ENCODE assay signal across 15 cellular contexts in genomic region chr7:141151726-141152125, GRCh38.
DNase-seq lines count a peak whose midpoint lies in the region; ATAC-seq, FAIRE-seq and TF ChIP-seq lines count a peak whose summit lies in the region.
"Had no signal": no experiment of that assay in that cellular context is flagged by ENCODE, and none has a peak within 500 bp of the region (broad histone marks: within the 10 kb centered on the region; RNA-seq: fewer than 3 reads in every experiment).

No MANE protein-coding gene starts in this region.

- H3K27me3 Mint-ChIP-seq in T-cell (no peaks in the 10 kb centered on the region), T-helper 17 cell (peaks cover 5% of the 10 kb centered on the region)
- H3K27me3 Mint-ChIP-seq: CD4-positive, CD25-positive, alpha-beta regulatory T cell had no signal

- H3K4me1 ChIP-seq in H1 (replicated peaks in 1 of 4; ENCODE audit: control insufficient read depth in 3 of 4, insufficient read depth in 4 of 4, low read length in 3 of 4), result peaks cover 0 to 4% (median 0%) of the 10 kb centered on the region in 4 experiments; a peak in 1 of 7 replicates

- H3K4ac ChIP-seq in H1 (replicated peaks; ENCODE audit: insufficient read length, low read depth, low read length), result no peak overlapping the region

- no peak for TF ChIP-seq RAD21 in H1 (IDR thresholded peaks at IDR 0.05 in 1 of 2, conservative IDR thresholded peaks at IDR 0.05 in 1 of 2; ENCODE audit: low read depth in 2 of 2, low read length in 2 of 2)

- no peaks in the 10 kb centered on the region for H3K36me3 Mint-ChIP-seq in T-cell
- H3K36me3 Mint-ChIP-seq in T-helper 17 cell (ENCODE audit: low read depth), result no peaks in the 10 kb centered on the region
- H3K36me3 Mint-ChIP-seq: CD4-positive, CD25-positive, alpha-beta regulatory T cell had no signal

- peaks cover 0 to under 1% of the 10 kb centered on the region in 2 experiments; a peak in 1 of 4 replicates for H3K79me2 ChIP-seq in H1 (ENCODE audit: control insufficient read depth in 1 of 2, insufficient read depth in 2 of 2, low read length in 2 of 2)

- H3K9me3 Mint-ChIP-seq in T-cell, result no peaks in the 10 kb centered on the region
- H3K9me3 Mint-ChIP-seq: CD4-positive, CD25-positive, alpha-beta regulatory T cell had no signal

- TF ChIP-seq POLR2A in H1 (IDR thresholded peaks at IDR 0.05; ENCODE audit: control extremely low read depth in 1 of 2, low read depth in 2 of 2, low read length in 2 of 2), result no peak

- H2BK5ac ChIP-seq in H1 (ENCODE audit: low read depth, low read length), result no peak overlapping the region

- no peak for TF ChIP-seq EP300 in H1 (IDR thresholded peaks at IDR 0.05; ENCODE audit: borderline replicate concordance in 1 of 2, low read depth in 2 of 2, low read length in 2 of 2)

- 88% methylated on average over 4 of the region's 4 CpGs; no CpG with 5 or more reads in 1 of the 2 experiments for WGBS in H1 (ENCODE audit: extremely low coverage in 1 of 2, insufficient coverage in 1 of 2, insufficient read length in 1 of 2, insufficient replicate concordance in 2 of 2, low coverage in 1 of 2, low lambda C conversion rate in 2 of 2, missing lambda C conversion rate in 1 of 2), 2 experiments

- no peak overlapping the region for H3K14ac ChIP-seq in H1 (ENCODE audit: insufficient read length)

- DNase-seq in M059J (ENCODE audit: low read depth), result peak; percentile 16
- peak in 1 of 2 experiments; percentile 45 for DNase-seq in H1 (ENCODE audit: low read depth in 1 of 2, low spot score in 2 of 2)
- peak; percentile 32 for DNase-seq in myocyte (ENCODE audit: low read depth)
- DNase-seq in stimulated activated naive CD8-positive, alpha-beta T cell treated with anti-CD3 and anti-CD28 coated beads, Interleukin-15, Interleukin-2, amounts not matched to agents 100 U/mL and 50 U/mL, for 24 hours, result no peak
- DNase-seq in NCI-H526 (lab: John Stamatoyannopoulos, UW), result no peak
- DNase-seq in T-cell, result no peak
- DNase-seq in occipital lobe (lab: John Stamatoyannopoulos, UW), result no peak
- DNase-seq in T-helper 17 cell, result no peak
- DNase-seq: ACHN; CD4-positive, CD25-positive, alpha-beta regulatory T cell; DMS53; GF-D8; HCEC 1CT had no signal

- H4K91ac ChIP-seq in H1 (replicated peaks; ENCODE audit: insufficient read length, low read length), result no peak overlapping the region

- H3K4me1 Mint-ChIP-seq in T-cell (no peaks in the 10 kb centered on the region), T-helper 17 cell (peaks cover 5% of the 10 kb centered on the region)
- H3K4me1 Mint-ChIP-seq: CD4-positive, CD25-positive, alpha-beta regulatory T cell had no signal

- H3K23me2 ChIP-seq in H1 (ENCODE audit: low read depth, low read length), result no peaks in the 10 kb centered on the region; the same call in 1 of the 2 replicates

- 0 out of 2 replicates have a peak overlapping the region, but pooled peaks have one; percentile 10 for H2BK15ac ChIP-seq in H1 (ENCODE audit: low read length)

- no peak overlapping the region for H3K4me3 ChIP-seq in H1 (ENCODE audit: extremely low read depth in 1 of 4, insufficient read depth in 2 of 4, low read depth in 3 of 4, low read length in 4 of 4)
- H3K4me3 ChIP-seq: BLaER1 treated with 17β-estradiol and CSF1 and Interleukin-3, amounts not matched to agents 10 nM and 100 nM had no signal

- no peaks in the 10 kb centered on the region for H3K36me3 ChIP-seq in H1 (ENCODE audit: control insufficient read depth in 2 of 4, insufficient read depth in 4 of 4, low read length in 3 of 4)
- H3K36me3 ChIP-seq: BLaER1 treated with 17β-estradiol and CSF1 and Interleukin-3, amounts not matched to agents 10 nM and 100 nM had no signal

- no peak for TF ChIP-seq CTCF in H1 (IDR thresholded peaks at IDR 0.05; ENCODE audit: control extremely low read depth in 1 of 3, insufficient read depth in 1 of 3, low read depth in 1 of 3, low read length in 3 of 3)

- peaks cover 0 to 4% of the 10 kb centered on the region in 2 experiments for H4K20me1 ChIP-seq in H1 (replicated peaks in 1 of 2; ENCODE audit: control insufficient read depth in 1 of 2, insufficient read depth in 2 of 2, low read length in 2 of 2)
- H4K20me1 ChIP-seq: BLaER1 treated with 17β-estradiol and CSF1 and Interleukin-3, amounts not matched to agents 10 nM and 100 nM had no signal

- no peak overlapping the region for H3K4me2 ChIP-seq in H1 (ENCODE audit: insufficient read depth in 1 of 2, low read depth in 2 of 2, low read length in 2 of 2)
- H3K4me2 ChIP-seq: BLaER1 treated with 17β-estradiol and CSF1 and Interleukin-3, amounts not matched to agents 10 nM and 100 nM had no signal

- H3K4me3 Mint-ChIP-seq in T-cell (no peak overlapping the region), T-helper 17 cell (no peak overlapping the region)
- H3K4me3 Mint-ChIP-seq: CD4-positive, CD25-positive, alpha-beta regulatory T cell had no signal

- H3K23ac ChIP-seq in H1 (ENCODE audit: insufficient read length), result no peak overlapping the region

- no peak overlapping the region for H3K27ac ChIP-seq in H1 (ENCODE audit: low read depth, low read length)
- H3K27ac ChIP-seq: BLaER1 treated with 17β-estradiol and CSF1 and Interleukin-3, amounts not matched to agents 10 nM and 100 nM; HL-60 had no signal

- no peak overlapping the region for H3K56ac ChIP-seq in H1 (replicated peaks; ENCODE audit: insufficient read length, low read depth, low read length)

- no peak overlapping the region for H2BK20ac ChIP-seq in H1 (ENCODE audit: low read length)

- no peak overlapping the region for H3K27ac Mint-ChIP-seq in T-cell
- H3K27ac Mint-ChIP-seq in T-helper 17 cell, result no peak overlapping the region
- H3K27ac Mint-ChIP-seq: CD4-positive, CD25-positive, alpha-beta regulatory T cell had no signal

- H4K5ac ChIP-seq in H1 (ENCODE audit: insufficient read length, low read depth, low read length), result no peak overlapping the region

- no peak overlapping the region for H2AFZ ChIP-seq in H1 (ENCODE audit: low read length)

- H3K79me1 ChIP-seq in H1 (ENCODE audit: low read depth, low read length), result peaks cover 6% of the 10 kb centered on the region; the same call in 1 of the 2 replicates

- POLR2A ChIA-PET in H1 (lab: Charles Lee; ENCODE audit: partially characterized antibody) (no interaction called here), T-cell (lab: Charles Lee) (no interaction called here)

- no peak for FAIRE-seq in H1 (lab: Jason Lieb, UNC)

- peak; percentile 30 for ATAC-seq in stimulated activated naive CD8-positive, alpha-beta T cell treated with anti-CD3 and anti-CD28 coated beads, Interleukin-15, Interleukin-2, amounts not matched to agents 100 U/mL and 50 U/mL, for 24 hours
- no peak for ATAC-seq in T-cell (replicated peaks in 1 of 4)
- no peak for ATAC-seq in T-helper 17 cell

- H2BK12ac ChIP-seq in H1 (ENCODE audit: low read depth, low read length), result no peak overlapping the region

- no peak overlapping the region for H3K9ac ChIP-seq in H1 (replicated peaks in 1 of 4; ENCODE audit: extremely low read depth in 1 of 4, low read depth in 3 of 4, low read length in 3 of 4)
- H3K9ac ChIP-seq: BLaER1 treated with 17β-estradiol and CSF1 and Interleukin-3, amounts not matched to agents 10 nM and 100 nM had no signal

- no peak overlapping the region for H3K18ac ChIP-seq in H1 (ENCODE audit: extremely low read depth, low read length)

- no peak overlapping the region for H2BK120ac ChIP-seq in H1 (replicated peaks; ENCODE audit: low read depth, low read length)

- H3K27me3 ChIP-seq in H1 (replicated peaks in 1 of 4; ENCODE audit: control insufficient read depth in 3 of 4, extremely low read depth in 1 of 4, insufficient read depth in 3 of 4, low read length in 3 of 4), result no peaks in the 10 kb centered on the region
- H3K27me3 ChIP-seq: BLaER1 treated with 17β-estradiol and CSF1 and Interleukin-3, amounts not matched to agents 10 nM and 100 nM had no signal

- CTCF ChIA-PET in H1 (lab: Charles Lee; ENCODE audit: partially characterized antibody), result interaction anchor here (0.7 kb wide), 1 partner anchor 473 kb away, joined by 3 read pairs; no protein-coding TSS in a partner anchor
- CTCF ChIA-PET in T-cell (lab: Charles Lee), result no interaction called here

- no peak overlapping the region for H2AK5ac ChIP-seq in H1 (ENCODE audit: low read depth, low read length)

- no peak overlapping the region for H4K8ac ChIP-seq in H1 (ENCODE audit: extremely low read depth, insufficient read depth, low read length)

- H3K9me3 ChIP-seq in H1 (ENCODE audit: insufficient read depth in 2 of 2, low read depth in 1 of 2, low read length in 1 of 2) (no peaks in the 10 kb centered on the region), T-helper 17 cell (ENCODE audit: control insufficient read depth, low read length, poor library complexity, severe bottlenecking) (no peaks in the 10 kb centered on the region)
- H3K9me3 ChIP-seq: BLaER1 treated with 17β-estradiol and CSF1 and Interleukin-3, amounts not matched to agents 10 nM and 100 nM had no signal

TF ChIP-seq in H1, 55 proteins besides CTCF, POLR2A, EP300 and RAD21 (continues in another document):
- TF ChIP-seq TBP (IDR thresholded peaks at IDR 0.05; ENCODE audit: low read depth, low read length) (no peak), TEAD4 (IDR thresholded peaks at IDR 0.05; ENCODE audit: low read depth, low read length) (no peak), SIX5 (IDR thresholded peaks at IDR 0.05; ENCODE audit: low read depth, low read length) (no peak), SRF (IDR thresholded peaks at IDR 0.05; ENCODE audit: low read depth, low read length) (no peak), USF2 (IDR thresholded peaks at IDR 0.05; ENCODE audit: low read length) (no peak), BCL11A (IDR thresholded peaks at IDR 0.05; ENCODE audit: low read depth in 2 of 2, low read length in 2 of 2) (no peak), EGR1 (IDR thresholded peaks at IDR 0.05; ENCODE audit: borderline replicate concordance, low read depth, low read length) (no peak)
- TF ChIP-seq, protein P1, sequence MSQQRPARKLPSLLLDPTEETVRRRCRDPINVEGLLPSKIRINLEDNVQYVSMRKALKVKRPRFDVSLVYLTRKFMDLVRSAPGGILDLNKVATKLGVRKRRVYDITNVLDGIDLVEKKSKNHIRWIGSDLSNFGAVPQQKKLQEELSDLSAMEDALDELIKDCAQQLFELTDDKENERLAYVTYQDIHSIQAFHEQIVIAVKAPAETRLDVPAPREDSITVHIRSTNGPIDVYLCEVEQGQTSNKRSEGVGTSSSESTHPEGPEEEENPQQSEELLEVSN (IDR thresholded peaks at IDR 0.05), result no peak
- TF ChIP-seq, protein P2, sequence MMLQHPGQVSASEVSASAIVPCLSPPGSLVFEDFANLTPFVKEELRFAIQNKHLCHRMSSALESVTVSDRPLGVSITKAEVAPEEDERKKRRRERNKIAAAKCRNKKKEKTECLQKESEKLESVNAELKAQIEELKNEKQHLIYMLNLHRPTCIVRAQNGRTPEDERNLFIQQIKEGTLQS (IDR thresholded peaks at IDR 0.05; ENCODE audit: insufficient read depth, low read depth, low read length), result no peak

Comparison
In these comparisons a context has a peak if more than half of its experiments do, and no peak if none do; other contexts are left out.
1. DNase-seq: peak in M059J (single experiment) and myocyte (single experiment); none in stimulated activated naive CD8-positive, alpha-beta T cell treated with anti-CD3 and anti-CD28 coated beads, Interleukin-15, Interleukin-2, amounts not matched to agents 100 U/mL and 50 U/mL, for 24 hours (single experiment), NCI-H526 (0 of 2), T-cell (0 of 34), occipital lobe (single experiment) and T-helper 17 cell (0 of 3).